ENCODE assay signal across 15 cellular contexts in the genomic region with DNA sequence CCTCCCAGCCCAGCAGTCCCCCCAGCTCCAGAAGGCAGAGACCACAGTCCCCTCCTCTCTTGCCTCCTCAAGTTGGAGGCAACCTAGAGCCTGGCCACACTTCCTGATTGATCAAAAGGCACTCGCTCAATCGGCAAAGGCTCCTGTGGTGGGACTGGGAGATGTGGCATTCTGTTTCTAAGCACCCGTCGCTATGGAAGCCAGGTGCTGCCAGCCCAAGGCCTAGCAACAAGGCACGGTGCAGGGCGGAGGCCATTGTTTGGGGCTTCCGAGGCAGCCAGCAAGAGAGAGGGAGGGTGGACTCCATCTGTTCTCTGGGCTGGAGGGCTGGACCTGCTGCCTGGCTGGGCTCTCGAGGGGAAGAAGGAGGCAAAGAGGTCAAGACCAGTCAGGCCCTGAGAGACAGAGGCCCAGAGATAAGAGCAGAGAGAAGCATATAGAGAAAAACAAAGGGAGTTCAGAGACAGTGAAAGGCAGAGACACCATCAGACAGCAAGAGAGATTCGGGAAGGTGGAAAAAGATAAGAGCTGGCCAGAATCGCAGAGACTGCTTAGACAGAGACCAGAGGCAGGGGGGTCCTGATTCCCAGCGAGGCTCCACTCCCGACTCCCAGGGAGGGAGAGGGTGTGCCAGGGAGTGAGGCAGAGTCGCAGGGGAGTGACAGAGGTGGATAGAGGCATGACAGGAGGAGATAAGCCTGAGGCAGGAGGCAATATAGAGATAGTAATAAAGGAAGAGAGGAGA. TPM values are rescaled to one million over a fixed set of nuclear protein-coding genes. Genes with fewer than 3 reads are reported as not detected.
DNase-seq lines count a peak whose midpoint lies in the region; TF ChIP-seq lines count a peak whose summit lies in the region.
"Had no signal": no experiment of that assay in that cellular context is flagged by ENCODE, and none has a peak within 500 bp of the region (broad histone marks: within the 10 kb centered on the region; RNA-seq: fewer than 3 reads in every experiment).

No MANE protein-coding gene starts in this region.

- peak overlapping the region; percentile 73 for H3K27ac ChIP-seq in WERI-Rb-1
- no peak overlapping the region for H3K27ac ChIP-seq in effector memory CD4-positive, alpha-beta T cell (ENCODE audit: insufficient read depth, low read length, poor library complexity, severe bottlenecking)
- H3K27ac ChIP-seq in thyroid gland: no peak overlapping the region
- H3K27ac ChIP-seq: 22Rv1, SJSA1 had no signal

- WGBS in thyroid gland, 2 donors: 64 to 72% methylated on average over 13 of the region's 13 CpGs

- no peak for TF ChIP-seq POLR2A in thyroid gland (IDR thresholded peaks at IDR 0.05)

- H3K4me3 Mint-ChIP-seq in neural crest cell: no peak overlapping the region
- H3K4me3 Mint-ChIP-seq: activated B cell treated with CpG ODN at 0.5 μM for 24 hours; activated T-cell treated with anti-CD3 and anti-CD28 coated beads, Interleukin-2, amount 50 U/mL, for 4 hours; memory B cell had no signal

- H3K9me3 ChIP-seq in WERI-Rb-1 (ENCODE audit: severe bottlenecking) (no peaks in the 10 kb centered on the region), thyroid gland (no peaks in the 10 kb centered on the region)
- no peaks in the 10 kb centered on the region for H3K9me3 ChIP-seq in effector memory CD4-positive, alpha-beta T cell (ENCODE audit: control insufficient read depth, low read length)
- H3K9me3 ChIP-seq: SJSA1 had no signal

- intact Hi-C loops in thyroid gland (cut with DNase I): no loop called here

- no peaks in the 10 kb centered on the region for H3K27me3 Mint-ChIP-seq in neural crest cell (ENCODE audit: low read depth)

- no peaks in the 10 kb centered on the region for H3K4me1 ChIP-seq in effector memory CD4-positive, alpha-beta T cell (ENCODE audit: control insufficient read depth, insufficient read depth, low read length, poor library complexity, severe bottlenecking)
- H3K4me1 ChIP-seq in thyroid gland: no peaks in the 10 kb centered on the region
- H3K4me1 ChIP-seq: SJSA1 had no signal

- H3K4me3 ChIP-seq in WERI-Rb-1 (ENCODE audit: low read depth, low read length) (no peak overlapping the region), thyroid gland (replicated peaks in 1 of 3) (no peak overlapping the region)
- no peak overlapping the region for H3K4me3 ChIP-seq in effector memory CD4-positive, alpha-beta T cell (ENCODE audit: insufficient read depth, low read depth, low read length, poor library complexity, severe bottlenecking)
- H3K4me3 ChIP-seq: SJSA1 had no signal

- DNase-seq in DMS 273 (lab: John Stamatoyannopoulos, UW; ENCODE audit: unreplicated experiment) (peak; percentile 35), DMS 273 treated with DMSO at 0.1 percent for 48 hours (lab: John Stamatoyannopoulos, UW) (no peak), NCI-H2171 treated with DMSO at 0.1 percent for 48 hours (lab: John Stamatoyannopoulos, UW) (peak; percentile 69), WERI-Rb-1 (peak; percentile 68), neural crest cell (ENCODE audit: low read depth, low spot score) (peak; percentile 27), ureter (ENCODE audit: low spot score) (no peak), thyroid gland (no peak)
- DNase-seq in effector memory CD4-positive, alpha-beta T cell: no peak
- DNase-seq: activated B cell treated with CpG ODN at 0.5 μM for 24 hours; activated T-cell treated with anti-CD3 and anti-CD28 coated beads, Interleukin-2, amount 50 U/mL, for 4 hours; amniotic stem cell; dermis blood vessel endothelial cell had no signal

- no peaks in the 10 kb centered on the region for H3K36me3 ChIP-seq in WERI-Rb-1
- H3K36me3 ChIP-seq in effector memory CD4-positive, alpha-beta T cell (ENCODE audit: control insufficient read depth, insufficient read depth, low read length): no peaks in the 10 kb centered on the region
- H3K36me3 ChIP-seq in thyroid gland: no peaks in the 10 kb centered on the region
- H3K36me3 ChIP-seq: SJSA1 had no signal

- TF ChIP-seq CTCF in WERI-Rb-1 (IDR thresholded peaks at IDR 0.05; ENCODE audit: low read depth, low read length) (no peak), neural crest cell (conservative IDR thresholded peaks at IDR 0.05) (no peak), thyroid gland (IDR thresholded peaks at IDR 0.05) (no peak)

- no peaks in the 10 kb centered on the region for H3K9me3 Mint-ChIP-seq in neural crest cell
- H3K9me3 Mint-ChIP-seq: activated B cell treated with CpG ODN at 0.5 μM for 24 hours; activated T-cell treated with anti-CD3 and anti-CD28 coated beads, Interleukin-2, amount 50 U/mL, for 4 hours; memory B cell had no signal

- no peaks in the 10 kb centered on the region for H3K27me3 ChIP-seq in WERI-Rb-1 (ENCODE audit: insufficient read depth, low read depth, severe bottlenecking)
- no peaks in the 10 kb centered on the region for H3K27me3 ChIP-seq in effector memory CD4-positive, alpha-beta T cell (replicated peaks; ENCODE audit: control insufficient read depth, insufficient read depth, low read length, poor library complexity, severe bottlenecking)
- no peaks in the 10 kb centered on the region for H3K27me3 ChIP-seq in thyroid gland
- H3K27me3 ChIP-seq: SJSA1 had no signal

- H3K36me3 Mint-ChIP-seq in neural crest cell (ENCODE audit: low read depth): no peaks in the 10 kb centered on the region
- H3K36me3 Mint-ChIP-seq: memory B cell had no signal

- peak overlapping the region; percentile 94 for H3K27ac Mint-ChIP-seq in neural crest cell (ENCODE audit: unreplicated experiment)
- H3K27ac Mint-ChIP-seq: activated B cell treated with CpG ODN at 0.5 μM for 24 hours, memory B cell had no signal

- H3K4me1 Mint-ChIP-seq in neural crest cell: peaks cover 30% of the 10 kb centered on the region
- H3K4me1 Mint-ChIP-seq: activated B cell treated with CpG ODN at 0.5 μM for 24 hours had no signal

RNA-seq across cellular contexts. Expression of a gene that starts 21.2 kb away (rescaled TPM):
- 2.0 and 3.0 TPM in 2 replicates for total RNA-seq in neural crest cell
- total RNA-seq in ureter: 49.6 TPM
- 10 to 100 TPM; 40.2 to 69.6 (median 50.4) TPM for total RNA-seq in thyroid gland
- total RNA-seq: SJSA1 had no signal

Comparison
In these comparisons a context has a peak if more than half of its experiments do, and no peak if none do; other contexts are left out.
1. DNase-seq: peak in DMS 273 (single experiment), NCI-H2171 treated with DMSO at 0.1 percent for 48 hours (single experiment), WERI-Rb-1 (single experiment) and neural crest cell (single experiment); none in DMS 273 treated with DMSO at 0.1 percent for 48 hours (single experiment), effector memory CD4-positive, alpha-beta T cell (0 of 3), ureter (single experiment) and thyroid gland (0 of 2).
2. RNA of a gene that starts 21.2 kb away (total RNA-seq): 40.2 to 69.6 TPM in thyroid gland and 49.6 TPM in ureter (single experiment); 2.0 to 3.0 TPM in neural crest cell; every median in the first group is over 10 times any median in the second.